Comparison of ENCODE assay signal across 8 cellular contexts in genomic region chr7:45888185-45888992, GRCh38. TPM values are rescaled to one million over a fixed set of nuclear protein-coding genes. Genes with fewer than 3 reads are reported as not detected.
DNase-seq lines count a peak whose midpoint lies in the region; ATAC-seq and TF ChIP-seq lines count a peak whose summit lies in the region.

IGFBP1 (plus strand) TSS chr7:45888488; CDS start chr7:45888653, 165 bp downstream.

- H3K36me3 Mint-ChIP-seq in natural killer cell treated with Interleukin-12 subunit alpha and Interleukin-12 subunit beta and Interleukin-15 and Interleukin-18, amount 100 ng/mL, for 72 hours: no peaks in the 10 kb centered on the region
- H3K36me3 Mint-ChIP-seq in natural killer cell: no peaks in the 10 kb centered on the region

- peaks cover 0 to 9% (median 0%) of the 10 kb centered on the region in 4 donors for H3K36me3 ChIP-seq in liver (ENCODE audit: control insufficient read depth in 4 of 4, insufficient read depth in 3 of 4, low read depth in 1 of 4, low read length in 3 of 4)

- no peak for DNase-seq in natural killer cell treated with Interleukin-12 subunit alpha and Interleukin-12 subunit beta and Interleukin-15 and Interleukin-18, amount 100 ng/mL, for 72 hours (ENCODE audit: low spot score)
- no peak for DNase-seq in natural killer cell
- no peak for DNase-seq in UCSD-AML1 (lab: John Stamatoyannopoulos, UW; ENCODE audit: unreplicated experiment)
- no peak for DNase-seq in activated CD4-positive, CD25-positive, alpha-beta regulatory T cell treated with anti-CD3 and anti-CD28 coated beads, Interleukin-2, amount 50 U/mL, for 72 hours
- no peak for DNase-seq in ureter (ENCODE audit: low spot score)

- H3K4me3 ChIP-seq in liver (ENCODE audit: low read depth in 1 of 3, low read length in 3 of 3): peak within 1 kb of the TSS; percentile 20 to 64 (median 45)

- H3K4me1 ChIP-seq in liver (ENCODE audit: control insufficient read depth in 4 of 4, insufficient read depth in 4 of 4, low read length in 3 of 4): peaks cover 0 to 36% (median 19%) of the 10 kb centered on the region in 4 donors

- peak within 1 kb of the TSS; percentile 66 to 98 for H3K9ac ChIP-seq in liver (ENCODE audit: low read depth in 1 of 2, low read length in 2 of 2)

- H3K27ac ChIP-seq in cingulate gyrus (ENCODE audit: low read depth, low read length) (peak within 1 kb of the TSS; percentile 14), liver (ENCODE audit: low read depth in 1 of 2, low read length in 2 of 2) (peak within 1 kb of the TSS; percentile 90 to 93)

- TF ChIP-seq RAD21 in liver (IDR thresholded peaks at IDR 0.05): peak in 1 of 2 donors; percentile 11

- H3K4me3 Mint-ChIP-seq in natural killer cell treated with Interleukin-12 subunit alpha and Interleukin-12 subunit beta and Interleukin-15 and Interleukin-18, amount 100 ng/mL, for 72 hours: no peak within 1 kb of the TSS
- H3K4me3 Mint-ChIP-seq in natural killer cell: no peak within 1 kb of the TSS

- ATAC-seq in natural killer cell treated with Interleukin-12 subunit alpha and Interleukin-12 subunit beta and Interleukin-15 and Interleukin-18, amount 100 ng/mL, for 72 hours: peak; percentile 24 to 45
- ATAC-seq in natural killer cell: no peak
- no peak for ATAC-seq in HG03108 (IDR thresholded peaks at IDR 0.05; ENCODE audit: unreplicated experiment)

- no peaks in the 10 kb centered on the region for H3K9me3 Mint-ChIP-seq in natural killer cell treated with Interleukin-12 subunit alpha and Interleukin-12 subunit beta and Interleukin-15 and Interleukin-18, amount 100 ng/mL, for 72 hours
- H3K9me3 Mint-ChIP-seq in natural killer cell: no peaks in the 10 kb centered on the region

- H3K27ac Mint-ChIP-seq in natural killer cell treated with Interleukin-12 subunit alpha and Interleukin-12 subunit beta and Interleukin-15 and Interleukin-18, amount 100 ng/mL, for 72 hours: no peak within 1 kb of the TSS
- H3K27ac Mint-ChIP-seq in natural killer cell: no peak within 1 kb of the TSS

- peaks cover 28 to 48% of the 10 kb centered on the region in 2 donors for H3K27me3 Mint-ChIP-seq in natural killer cell treated with Interleukin-12 subunit alpha and Interleukin-12 subunit beta and Interleukin-15 and Interleukin-18, amount 100 ng/mL, for 72 hours
- peaks cover 26 to 55% of the 10 kb centered on the region in 2 donors for H3K27me3 Mint-ChIP-seq in natural killer cell (ENCODE audit: low read depth in 2 of 2)

- no peaks in the 10 kb centered on the region for H3K9me3 ChIP-seq in liver (ENCODE audit: control insufficient read depth in 4 of 4, low read length in 3 of 4)

- TF ChIP-seq CTCF in natural killer cell (IDR thresholded peaks at IDR 0.05) (no peak), liver (IDR thresholded peaks at IDR 0.05; ENCODE audit: low read depth, low read length, missing input control) (no peak)

- H3K27me3 ChIP-seq in liver (ENCODE audit: control insufficient read depth in 4 of 4, insufficient read depth in 4 of 4, low read length in 3 of 4): no peaks in the 10 kb centered on the region

- WGBS in liver: 1% methylated on average over 73 of the region's 73 CpGs

- H3K4me1 Mint-ChIP-seq in natural killer cell treated with Interleukin-12 subunit alpha and Interleukin-12 subunit beta and Interleukin-15 and Interleukin-18, amount 100 ng/mL, for 72 hours (ENCODE audit: low read depth in 2 of 2): no peaks in the 10 kb centered on the region
- no peaks in the 10 kb centered on the region for H3K4me1 Mint-ChIP-seq in natural killer cell

- intact Hi-C loops in natural killer cell (cut with micrococcal nuclease): no loop called here

TF ChIP-seq in liver, 16 proteins besides CTCF, POLR2A, EP300 and RAD21:
- peak; percentile 89 to 93 for TF ChIP-seq HNF4A (conservative IDR thresholded peaks at IDR 0.05)
- TF ChIP-seq RXRA (IDR thresholded peaks at IDR 0.05): peak; percentile 76 to 93
- TF ChIP-seq, protein P1, sequence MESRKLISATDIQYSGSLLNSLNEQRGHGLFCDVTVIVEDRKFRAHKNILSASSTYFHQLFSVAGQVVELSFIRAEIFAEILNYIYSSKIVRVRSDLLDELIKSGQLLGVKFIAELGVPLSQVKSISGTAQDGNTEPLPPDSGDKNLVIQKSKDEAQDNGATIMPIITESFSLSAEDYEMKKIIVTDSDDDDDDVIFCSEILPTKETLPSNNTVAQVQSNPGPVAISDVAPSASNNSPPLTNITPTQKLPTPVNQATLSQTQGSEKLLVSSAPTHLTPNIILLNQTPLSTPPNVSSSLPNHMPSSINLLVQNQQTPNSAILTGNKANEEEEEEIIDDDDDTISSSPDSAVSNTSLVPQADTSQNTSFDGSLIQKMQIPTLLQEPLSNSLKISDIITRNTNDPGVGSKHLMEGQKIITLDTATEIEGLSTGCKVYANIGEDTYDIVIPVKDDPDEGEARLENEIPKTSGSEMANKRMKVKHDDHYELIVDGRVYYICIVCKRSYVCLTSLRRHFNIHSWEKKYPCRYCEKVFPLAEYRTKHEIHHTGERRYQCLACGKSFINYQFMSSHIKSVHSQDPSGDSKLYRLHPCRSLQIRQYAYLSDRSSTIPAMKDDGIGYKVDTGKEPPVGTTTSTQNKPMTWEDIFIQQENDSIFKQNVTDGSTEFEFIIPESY (IDR thresholded peaks at IDR 0.05): peak; percentile 60
- TF ChIP-seq ATF3 (IDR thresholded peaks at IDR 0.05): peak; percentile 43
- no peak for TF ChIP-seq NR2F2 (IDR thresholded peaks at IDR 0.05)
- TF ChIP-seq EGR1 (IDR thresholded peaks at IDR 0.05; ENCODE audit: low read depth in 2 of 2): peak in 1 of 2 donors; percentile 67
- TF ChIP-seq MAX (IDR thresholded peaks at IDR 0.05): peak; percentile 55
- peak; percentile 33 to 81 for TF ChIP-seq JUND (IDR thresholded peaks at IDR 0.05)
- TF ChIP-seq YY1 (IDR thresholded peaks at IDR 0.05): peak; percentile 56
- TF ChIP-seq FOXA2 (IDR thresholded peaks at IDR 0.05): peak; percentile 63
- TF ChIP-seq SP1 (IDR thresholded peaks at IDR 0.05): peak; percentile 95
- TF ChIP-seq FOXA1 (IDR thresholded peaks at IDR 0.05): peak; percentile 40
- TF ChIP-seq GABPA (IDR thresholded peaks at IDR 0.05 in 1 of 2, conservative IDR thresholded peaks at IDR 0.05 in 1 of 2): no peak
- TF ChIP-seq, protein P2, sequence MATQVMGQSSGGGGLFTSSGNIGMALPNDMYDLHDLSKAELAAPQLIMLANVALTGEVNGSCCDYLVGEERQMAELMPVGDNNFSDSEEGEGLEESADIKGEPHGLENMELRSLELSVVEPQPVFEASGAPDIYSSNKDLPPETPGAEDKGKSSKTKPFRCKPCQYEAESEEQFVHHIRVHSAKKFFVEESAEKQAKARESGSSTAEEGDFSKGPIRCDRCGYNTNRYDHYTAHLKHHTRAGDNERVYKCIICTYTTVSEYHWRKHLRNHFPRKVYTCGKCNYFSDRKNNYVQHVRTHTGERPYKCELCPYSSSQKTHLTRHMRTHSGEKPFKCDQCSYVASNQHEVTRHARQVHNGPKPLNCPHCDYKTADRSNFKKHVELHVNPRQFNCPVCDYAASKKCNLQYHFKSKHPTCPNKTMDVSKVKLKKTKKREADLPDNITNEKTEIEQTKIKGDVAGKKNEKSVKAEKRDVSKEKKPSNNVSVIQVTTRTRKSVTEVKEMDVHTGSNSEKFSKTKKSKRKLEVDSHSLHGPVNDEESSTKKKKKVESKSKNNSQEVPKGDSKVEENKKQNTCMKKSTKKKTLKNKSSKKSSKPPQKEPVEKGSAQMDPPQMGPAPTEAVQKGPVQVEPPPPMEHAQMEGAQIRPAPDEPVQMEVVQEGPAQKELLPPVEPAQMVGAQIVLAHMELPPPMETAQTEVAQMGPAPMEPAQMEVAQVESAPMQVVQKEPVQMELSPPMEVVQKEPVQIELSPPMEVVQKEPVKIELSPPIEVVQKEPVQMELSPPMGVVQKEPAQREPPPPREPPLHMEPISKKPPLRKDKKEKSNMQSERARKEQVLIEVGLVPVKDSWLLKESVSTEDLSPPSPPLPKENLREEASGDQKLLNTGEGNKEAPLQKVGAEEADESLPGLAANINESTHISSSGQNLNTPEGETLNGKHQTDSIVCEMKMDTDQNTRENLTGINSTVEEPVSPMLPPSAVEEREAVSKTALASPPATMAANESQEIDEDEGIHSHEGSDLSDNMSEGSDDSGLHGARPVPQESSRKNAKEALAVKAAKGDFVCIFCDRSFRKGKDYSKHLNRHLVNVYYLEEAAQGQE (IDR thresholded peaks at IDR 0.05): peak; percentile 93
- TF ChIP-seq TAF1 (conservative IDR thresholded peaks at IDR 0.05): peak; percentile 96
- peak; percentile 43 for TF ChIP-seq HNF4G (IDR thresholded peaks at IDR 0.05)

RNA-seq across cellular contexts. Expression of gene IGFBP1, which starts in this region (rescaled TPM):
- total RNA-seq in natural killer cell treated with Interleukin-12 subunit alpha and Interleukin-12 subunit beta and Interleukin-15 and Interleukin-18, amount 100 ng/mL, for 72 hours: not detected
- not detected for total RNA-seq in natural killer cell
- total RNA-seq in liver: 10 to 100 TPM in 1 of 2 donors, 1 to 10 TPM in 1; 3.5 to 29.3 TPM
- polyA plus RNA-seq in liver: 100 to 1,000 TPM in 1 of 2 donors, 10 to 100 TPM in 1; 97.9 to 234 TPM
- not detected for total RNA-seq in ureter

Comparison
In these comparisons a context has a peak if more than half of its experiments do, and no peak if none do; other contexts are left out.
1. Peak in ATAC-seq in natural killer cell treated with Interleukin-12 subunit alpha and Interleukin-12 subunit beta and Interleukin-15 and Interleukin-18, amount 100 ng/mL, for 72 hours; RNA of the gene not detected or under 1 TPM.